In the genomic region with DNA sequence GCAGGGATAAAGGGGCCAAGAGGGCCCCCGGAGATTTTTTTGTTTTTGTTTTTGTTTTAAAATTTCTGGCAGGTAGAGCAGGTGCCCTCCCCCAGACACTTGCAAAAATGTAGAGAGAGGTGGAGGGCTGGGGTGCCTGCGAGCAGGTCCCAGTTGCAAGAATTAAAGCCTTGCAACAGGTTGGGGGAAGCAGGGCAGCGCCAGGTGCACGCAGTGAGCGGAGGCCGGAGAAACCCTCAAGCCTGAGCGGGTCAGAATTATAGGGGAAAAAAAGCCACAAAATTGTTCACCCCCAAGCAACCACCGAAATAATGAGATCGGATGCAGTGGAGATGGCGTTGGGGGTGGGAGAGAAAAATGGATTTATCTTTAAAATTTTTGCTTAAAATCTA, we compare ENCODE assay signal across 8 cellular contexts. TPM values are rescaled to one million over a fixed set of nuclear protein-coding genes. Genes with fewer than 3 reads are reported as not detected.
DNase-seq lines count a peak whose midpoint lies in the region; ATAC-seq and TF ChIP-seq lines count a peak whose summit lies in the region.

No MANE protein-coding gene starts in this region.

- H3K27ac ChIP-seq in HCT116 (ENCODE audit: low read depth, low read length) (no peak overlapping the region), iPS-18a (ENCODE audit: low read length) (no peak overlapping the region), skeletal muscle tissue (ENCODE audit: low read depth, low read length) (peak overlapping the region; percentile 88)

- no peaks in the 10 kb centered on the region for H3K9me3 ChIP-seq in HCT116 (ENCODE audit: control insufficient read depth in 1 of 2, insufficient read depth in 1 of 2, low read depth in 1 of 2, low read length in 2 of 2)
- H3K9me3 ChIP-seq in adipocyte (ENCODE audit: control insufficient read depth, low read length): no peaks in the 10 kb centered on the region
- no peaks in the 10 kb centered on the region for H3K9me3 ChIP-seq in iPS-18a (ENCODE audit: control insufficient read depth, low read depth, low read length)
- no peaks in the 10 kb centered on the region for H3K9me3 ChIP-seq in skeletal muscle tissue (ENCODE audit: control insufficient read depth in 3 of 3, low read length in 3 of 3)

- DNase-seq in HCT116 (ENCODE audit: low read depth, low spot score): no peak
- no peak for DNase-seq in adipocyte (ENCODE audit: low read depth)
- no peak for DNase-seq in 8988T
- no peak for DNase-seq in NCI-H526 treated with DMSO at 0.1 percent for 48 hours (lab: John Stamatoyannopoulos, UW)
- no peak for DNase-seq in NCI-H2196 (lab: John Stamatoyannopoulos, UW; ENCODE audit: unreplicated experiment)

- no peaks in the 10 kb centered on the region for H3K9me2 ChIP-seq in HCT116 (ENCODE audit: insufficient read depth)

- H3K4me3 ChIP-seq in HCT116 (replicated peaks in 1 of 2; ENCODE audit: low read depth in 1 of 2, low read length in 2 of 2): no peak overlapping the region
- peak overlapping the region; percentile 88 for H3K4me3 ChIP-seq in adipocyte (ENCODE audit: low read length)
- H3K4me3 ChIP-seq in iPS-18a (ENCODE audit: low read length): peak overlapping the region; percentile 90
- H3K4me3 ChIP-seq in skeletal muscle tissue (ENCODE audit: low read length in 3 of 3): peak overlapping the region; percentile 82 to 91 (median 86)

- peaks cover 20 to 56% of the 10 kb centered on the region in 2 experiments for H3K4me1 ChIP-seq in HCT116 (ENCODE audit: control insufficient read depth in 1 of 2, insufficient read depth in 2 of 2, low read length in 2 of 2)
- peaks cover 53% of the 10 kb centered on the region for H3K4me1 ChIP-seq in adipocyte (ENCODE audit: control insufficient read depth, insufficient read depth, low read length)
- peaks cover 17% of the 10 kb centered on the region for H3K4me1 ChIP-seq in iPS-18a (ENCODE audit: control insufficient read depth, low read depth, low read length)
- H3K4me1 ChIP-seq in skeletal muscle tissue (ENCODE audit: control insufficient read depth in 3 of 3, insufficient read depth in 3 of 3, low read length in 3 of 3): peaks cover 41 to 59% (median 48%) of the 10 kb centered on the region in 3 donors

- peaks cover 11% of the 10 kb centered on the region; the same call in 1 of the 2 replicates for H3K27me3 ChIP-seq in HCT116 (ENCODE audit: insufficient read depth, low read length)
- H3K27me3 ChIP-seq in adipocyte (replicated peaks; ENCODE audit: control insufficient read depth, insufficient read depth, low read length): no peaks in the 10 kb centered on the region
- peaks cover 53% of the 10 kb centered on the region for H3K27me3 ChIP-seq in iPS-18a (ENCODE audit: control insufficient read depth, insufficient read depth, low read length)
- peaks cover 0 to 2% (median 0%) of the 10 kb centered on the region in 3 donors for H3K27me3 ChIP-seq in skeletal muscle tissue (ENCODE audit: control insufficient read depth in 3 of 3, insufficient read depth in 3 of 3, low read length in 3 of 3)

- no peak for TF ChIP-seq CTCF in HCT116 (IDR thresholded peaks at IDR 0.05 in 2 of 3, conservative IDR thresholded peaks at IDR 0.05 in 1 of 3; ENCODE audit: borderline replicate concordance in 1 of 3, insufficient read depth in 1 of 3, low read depth in 2 of 3, low read length in 2 of 3)

- TF ChIP-seq RAD21 in HCT116 (IDR thresholded peaks at IDR 0.05; ENCODE audit: low read depth): no peak

- H3K4me2 ChIP-seq in HCT116 (ENCODE audit: low read length): peak overlapping the region; percentile 29; the same call in 1 of the 2 replicates

- H4K20me1 ChIP-seq in HCT116 (ENCODE audit: insufficient read depth): no peaks in the 10 kb centered on the region

- H3K36me3 ChIP-seq in HCT116 (ENCODE audit: control insufficient read depth in 1 of 2, insufficient read depth in 2 of 2, low read length in 2 of 2) (no peaks in the 10 kb centered on the region), adipocyte (ENCODE audit: control insufficient read depth, insufficient read depth, low read length, severe bottlenecking) (no peaks in the 10 kb centered on the region), iPS-18a (ENCODE audit: control insufficient read depth, low read depth, low read length) (no peaks in the 10 kb centered on the region), skeletal muscle tissue (ENCODE audit: control insufficient read depth in 3 of 3, insufficient read depth in 3 of 3, low read length in 3 of 3) (peaks cover 0 to 4% (median 0%) of the 10 kb centered on the region in 3 donors)

- ATAC-seq in HCT116: no peak
- no peak for ATAC-seq in HG02642 (IDR thresholded peaks at IDR 0.05; ENCODE audit: poor library complexity, unreplicated experiment)

- intact Hi-C loops in HCT116 (cut with micrococcal nuclease): loop anchor here (5.0 kb wide), 3 partner anchors 942 to 1017 kb away; no protein-coding TSS in a partner anchor

- BruUV-seq in HCT116 (replicated peaks; lab: Mats Ljungman, UMichigan): no TSS peak

- H2AFZ ChIP-seq in HCT116 (ENCODE audit: low read depth, low read length, poor library complexity, severe bottlenecking): no peak overlapping the region

- RAD21 ChIA-PET in HCT116 (lab: Charles Lee; ENCODE audit: low non-redundant PET in 1 of 2, low total read pairs in 2 of 2, uncharacterized antibody in 2 of 2, unreplicated experiment in 2 of 2): interaction anchor here (0.6 to 0.7 kb wide), 3 partner anchors 200 to 992 kb away, joined by 4 to 5 read pairs (median 4); no protein-coding TSS in a partner anchor

- CTCF ChIA-PET in HCT116 (lab: Charles Lee): interaction anchor here (0.7 to 2.8 kb wide), 8 partner anchors 12 to 956 kb away, joined by 3 to 18 read pairs (median 4); no protein-coding TSS in a partner anchor

- no peak overlapping the region for H3K9ac ChIP-seq in HCT116 (ENCODE audit: low read length)
- peak overlapping the region; percentile 89 for H3K9ac ChIP-seq in adipocyte (ENCODE audit: low read length)
- H3K9ac ChIP-seq in iPS-18a (ENCODE audit: low read length): peak overlapping the region; percentile 53
- H3K9ac ChIP-seq in skeletal muscle tissue (ENCODE audit: low read depth in 1 of 3, low read length in 3 of 3): peak overlapping the region; percentile 83 to 98 (median 97)

- POLR2A ChIA-PET in HCT116 (lab: Charles Lee): interaction anchor here (0.6 to 0.9 kb wide), 2 partner anchors 11 to 191 kb away, joined by 3 to 6 read pairs; no protein-coding TSS in a partner anchor

- no peaks in the 10 kb centered on the region for H3K79me2 ChIP-seq in HCT116 (ENCODE audit: insufficient read depth, low read length)

- TF ChIP-seq POLR2A in HCT116 (IDR thresholded peaks at IDR 0.05; ENCODE audit: borderline replicate concordance, extremely low read depth, insufficient read depth, insufficient read length): no peak

TF ChIP-seq in HCT116, 20 proteins besides CTCF, POLR2A, EP300 and RAD21 (continues in another document):
- no peak for TF ChIP-seq TCF7L2 (IDR thresholded peaks at IDR 0.05; ENCODE audit: borderline replicate concordance, extremely low read depth, insufficient read depth, insufficient read length)
- TF ChIP-seq SIN3A (IDR thresholded peaks at IDR 0.05; ENCODE audit: low read depth): no peak
- TF ChIP-seq POLR2AphosphoS5 (IDR thresholded peaks at IDR 0.05; ENCODE audit: low read depth, low read length): no peak
- TF ChIP-seq JUND (IDR thresholded peaks at IDR 0.05): no peak
- TF ChIP-seq EGR1 (IDR thresholded peaks at IDR 0.05; ENCODE audit: low read depth): no peak
- TF ChIP-seq, protein P1, sequence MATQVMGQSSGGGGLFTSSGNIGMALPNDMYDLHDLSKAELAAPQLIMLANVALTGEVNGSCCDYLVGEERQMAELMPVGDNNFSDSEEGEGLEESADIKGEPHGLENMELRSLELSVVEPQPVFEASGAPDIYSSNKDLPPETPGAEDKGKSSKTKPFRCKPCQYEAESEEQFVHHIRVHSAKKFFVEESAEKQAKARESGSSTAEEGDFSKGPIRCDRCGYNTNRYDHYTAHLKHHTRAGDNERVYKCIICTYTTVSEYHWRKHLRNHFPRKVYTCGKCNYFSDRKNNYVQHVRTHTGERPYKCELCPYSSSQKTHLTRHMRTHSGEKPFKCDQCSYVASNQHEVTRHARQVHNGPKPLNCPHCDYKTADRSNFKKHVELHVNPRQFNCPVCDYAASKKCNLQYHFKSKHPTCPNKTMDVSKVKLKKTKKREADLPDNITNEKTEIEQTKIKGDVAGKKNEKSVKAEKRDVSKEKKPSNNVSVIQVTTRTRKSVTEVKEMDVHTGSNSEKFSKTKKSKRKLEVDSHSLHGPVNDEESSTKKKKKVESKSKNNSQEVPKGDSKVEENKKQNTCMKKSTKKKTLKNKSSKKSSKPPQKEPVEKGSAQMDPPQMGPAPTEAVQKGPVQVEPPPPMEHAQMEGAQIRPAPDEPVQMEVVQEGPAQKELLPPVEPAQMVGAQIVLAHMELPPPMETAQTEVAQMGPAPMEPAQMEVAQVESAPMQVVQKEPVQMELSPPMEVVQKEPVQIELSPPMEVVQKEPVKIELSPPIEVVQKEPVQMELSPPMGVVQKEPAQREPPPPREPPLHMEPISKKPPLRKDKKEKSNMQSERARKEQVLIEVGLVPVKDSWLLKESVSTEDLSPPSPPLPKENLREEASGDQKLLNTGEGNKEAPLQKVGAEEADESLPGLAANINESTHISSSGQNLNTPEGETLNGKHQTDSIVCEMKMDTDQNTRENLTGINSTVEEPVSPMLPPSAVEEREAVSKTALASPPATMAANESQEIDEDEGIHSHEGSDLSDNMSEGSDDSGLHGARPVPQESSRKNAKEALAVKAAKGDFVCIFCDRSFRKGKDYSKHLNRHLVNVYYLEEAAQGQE (IDR thresholded peaks at IDR 0.05; ENCODE audit: low read depth): no peak
- TF ChIP-seq, protein P2, sequence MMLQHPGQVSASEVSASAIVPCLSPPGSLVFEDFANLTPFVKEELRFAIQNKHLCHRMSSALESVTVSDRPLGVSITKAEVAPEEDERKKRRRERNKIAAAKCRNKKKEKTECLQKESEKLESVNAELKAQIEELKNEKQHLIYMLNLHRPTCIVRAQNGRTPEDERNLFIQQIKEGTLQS (IDR thresholded peaks at IDR 0.05): no peak
- TF ChIP-seq EZH2 (IDR thresholded peaks at IDR 0.05): no peak
- TF ChIP-seq, protein P3, sequence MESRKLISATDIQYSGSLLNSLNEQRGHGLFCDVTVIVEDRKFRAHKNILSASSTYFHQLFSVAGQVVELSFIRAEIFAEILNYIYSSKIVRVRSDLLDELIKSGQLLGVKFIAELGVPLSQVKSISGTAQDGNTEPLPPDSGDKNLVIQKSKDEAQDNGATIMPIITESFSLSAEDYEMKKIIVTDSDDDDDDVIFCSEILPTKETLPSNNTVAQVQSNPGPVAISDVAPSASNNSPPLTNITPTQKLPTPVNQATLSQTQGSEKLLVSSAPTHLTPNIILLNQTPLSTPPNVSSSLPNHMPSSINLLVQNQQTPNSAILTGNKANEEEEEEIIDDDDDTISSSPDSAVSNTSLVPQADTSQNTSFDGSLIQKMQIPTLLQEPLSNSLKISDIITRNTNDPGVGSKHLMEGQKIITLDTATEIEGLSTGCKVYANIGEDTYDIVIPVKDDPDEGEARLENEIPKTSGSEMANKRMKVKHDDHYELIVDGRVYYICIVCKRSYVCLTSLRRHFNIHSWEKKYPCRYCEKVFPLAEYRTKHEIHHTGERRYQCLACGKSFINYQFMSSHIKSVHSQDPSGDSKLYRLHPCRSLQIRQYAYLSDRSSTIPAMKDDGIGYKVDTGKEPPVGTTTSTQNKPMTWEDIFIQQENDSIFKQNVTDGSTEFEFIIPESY (IDR thresholded peaks at IDR 0.05; ENCODE audit: extremely low read depth, insufficient replicate concordance, low read length): no peak

RNA-seq across cellular contexts. Expression of a gene that starts 0.5 kb away (rescaled TPM):
- total RNA-seq in HCT116 (2021; ENCODE audit: unreplicated experiment) (3.9 TPM), skeletal muscle tissue (260 TPM)
- polyA plus RNA-seq in HCT116 (2012): 0.01 TPM in 2 replicates

Comparison
In these comparisons a context has a peak if more than half of its experiments do, and no peak if none do; other contexts are left out.
1. H3K4me3 ChIP-seq: peak in adipocyte (single experiment), iPS-18a (single experiment) and skeletal muscle tissue (3 of 3); none in HCT116 (0 of 2).
2. RNA of a gene that starts 0.5 kb away (total RNA-seq): 260 TPM in skeletal muscle tissue (single experiment); 3.9 TPM in HCT116 (single experiment); every median in the first group is over 10 times any median in the second.